Comparison of ENCODE assay signal across 29 cellular contexts in the genomic region with DNA sequence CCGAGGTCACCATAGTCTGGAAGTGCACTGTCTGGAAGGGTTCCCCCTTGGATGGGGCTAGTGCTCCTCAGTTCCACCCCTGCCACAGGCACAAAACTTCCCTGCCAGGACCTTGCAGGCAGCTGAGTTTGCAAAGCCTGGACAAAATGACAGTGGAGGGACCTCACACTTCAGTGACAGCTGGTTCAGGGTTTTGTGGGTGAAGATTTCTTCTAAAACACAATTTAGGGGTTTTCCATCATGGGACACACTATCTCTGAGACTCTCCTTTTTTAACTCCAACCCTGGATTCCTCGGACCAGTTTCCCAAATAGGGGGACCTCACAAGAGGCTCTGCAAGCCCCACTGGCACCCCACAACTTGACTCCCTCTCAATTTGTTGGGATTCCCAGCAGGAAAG. TPM values are rescaled to one million over a fixed set of nuclear protein-coding genes. Genes with fewer than 3 reads are reported as not detected.
DNase-seq lines count a peak whose midpoint lies in the region; ATAC-seq, FAIRE-seq and TF ChIP-seq lines count a peak whose summit lies in the region.
"Had no signal": no experiment of that assay in that cellular context is flagged by ENCODE, and none has a peak within 500 bp of the region (broad histone marks: within the 10 kb centered on the region; RNA-seq: fewer than 3 reads in every experiment).

No MANE protein-coding gene starts in this region.

- no peaks in the 10 kb centered on the region for H4K20me1 ChIP-seq in BLaER1 treated with 17β-estradiol and CSF1 and Interleukin-3, amounts not matched to agents 10 nM and 100 nM

- H3K9ac ChIP-seq in BLaER1 treated with 17β-estradiol and CSF1 and Interleukin-3, amounts not matched to agents 10 nM and 100 nM = 0 out of 22 replicates have a peak overlapping the region, but pooled peaks of 1 of the 11 experiments have one; percentile 32

- DNase-seq in GM12891 (ENCODE audit: insufficient read length, low spot score) (no peak), HTR-8/SVneo (ENCODE audit: insufficient read length, low spot score) (no peak), cerebellum (ENCODE audit: low spot score) (no peak)
- DNase-seq: Caco-2; CD8-positive, alpha-beta T cell; HCEC 1CT; IMR-90; KG1; MG63; NCI-H1105 treated with DMSO at 0.1 percent for 48 hours; NCI-H146; NCI-H1930; NCI-H2107; NCI-H524; NCI-H774; NK-92 treated with Interleukin-12 subunit alpha and Interleukin-12 subunit beta, amount 100 ng/mL, for 24 hours; SHP77 treated with DMSO at 0.1 percent for 48 hours; T-helper 1 cell had no signal

- ATAC-seq in HG03432 (IDR thresholded peaks at IDR 0.05; ENCODE audit: unreplicated experiment) (no peak), GM21825 (IDR thresholded peaks at IDR 0.05; ENCODE audit: unreplicated experiment) (no peak)
- no peak for ATAC-seq in activated CD4-positive, CD25-positive, alpha-beta regulatory T cell treated with anti-CD3 and anti-CD28 coated beads, Interleukin-2, amount 50 U/mL, for 24 hours
- ATAC-seq: CD8-positive, alpha-beta T cell; Panc1 had no signal

- no peak overlapping the region for H3K4me3 Mint-ChIP-seq in dendritic cell treated with granulocyte-macrophage colony-stimulating factor and Interleukin-4, amounts not matched to agents 40 ng/mL and 50 ng/mL, for 4 days
- H3K4me3 Mint-ChIP-seq: CD8-positive, alpha-beta T cell had no signal

- H3K4me1 ChIP-seq in BLaER1 treated with 17β-estradiol and CSF1 and Interleukin-3, amounts not matched to agents 10 nM and 100 nM = peaks cover 50 to 85% (median 60%) of the 10 kb centered on the region in 10 experiments
- H3K4me1 ChIP-seq: Caco-2 had no signal

- H3K9me3 ChIP-seq in BLaER1 treated with 17β-estradiol and CSF1 and Interleukin-3, amounts not matched to agents 10 nM and 100 nM (replicated peaks in 1 of 11) = no peaks in the 10 kb centered on the region
- H3K9me3 ChIP-seq: Caco-2, MG63 had no signal

- H3K4me1 Mint-ChIP-seq in dendritic cell treated with granulocyte-macrophage colony-stimulating factor and Interleukin-4, amounts not matched to agents 40 ng/mL and 50 ng/mL, for 4 days (ENCODE audit: low read depth) = peaks cover 69% of the 10 kb centered on the region

- no peaks in the 10 kb centered on the region for H3K9me3 Mint-ChIP-seq in dendritic cell treated with granulocyte-macrophage colony-stimulating factor and Interleukin-4, amounts not matched to agents 40 ng/mL and 50 ng/mL, for 4 days
- H3K9me3 Mint-ChIP-seq: CD8-positive, alpha-beta T cell had no signal

- no peaks in the 10 kb centered on the region for H3K36me3 ChIP-seq in BLaER1 treated with 17β-estradiol and CSF1 and Interleukin-3, amounts not matched to agents 10 nM and 100 nM
- H3K36me3 ChIP-seq: MG63 had no signal

- no peak overlapping the region for H3K27ac ChIP-seq in BLaER1 treated with 17β-estradiol and CSF1 and Interleukin-3, amounts not matched to agents 10 nM and 100 nM
- H3K27ac ChIP-seq: C4-2B, RWPE1 had no signal

- H3K36me3 Mint-ChIP-seq in dendritic cell treated with granulocyte-macrophage colony-stimulating factor and Interleukin-4, amounts not matched to agents 40 ng/mL and 50 ng/mL, for 4 days (ENCODE audit: low read depth) = no peaks in the 10 kb centered on the region
- H3K36me3 Mint-ChIP-seq: CD8-positive, alpha-beta T cell had no signal

- no peak overlapping the region for H3K4me3 ChIP-seq in BLaER1 treated with 17β-estradiol and CSF1 and Interleukin-3, amounts not matched to agents 10 nM and 100 nM
- H3K4me3 ChIP-seq: MG63 had no signal

- intact Hi-C loops in dendritic cell treated with granulocyte-macrophage colony-stimulating factor and Interleukin-4, amounts not matched to agents 40 ng/mL and 50 ng/mL, for 4 days (cut with micrococcal nuclease) = no loop called here

- H3K27me3 ChIP-seq in BLaER1 treated with 17β-estradiol and CSF1 and Interleukin-3, amounts not matched to agents 10 nM and 100 nM = no peaks in the 10 kb centered on the region
- H3K27me3 ChIP-seq: MG63 had no signal

- peak overlapping the region; percentile 27 for H3K27ac Mint-ChIP-seq in dendritic cell treated with granulocyte-macrophage colony-stimulating factor and Interleukin-4, amounts not matched to agents 40 ng/mL and 50 ng/mL, for 4 days
- H3K27ac Mint-ChIP-seq: CD8-positive, alpha-beta T cell had no signal

- peak; percentile 66 for FAIRE-seq in GM12891 (lab: Jason Lieb, UNC)
- FAIRE-seq in HTR-8/SVneo (lab: Jason Lieb, UNC) = peak; percentile 16
- FAIRE-seq: A204.1, G401.6, H1 had no signal

- peak overlapping the region in 7 of 11 experiments; percentile 23 to 89 (median 59); a peak in 8 of 22 replicates for H3K4me2 ChIP-seq in BLaER1 treated with 17β-estradiol and CSF1 and Interleukin-3, amounts not matched to agents 10 nM and 100 nM

- H3K27me3 Mint-ChIP-seq in dendritic cell treated with granulocyte-macrophage colony-stimulating factor and Interleukin-4, amounts not matched to agents 40 ng/mL and 50 ng/mL, for 4 days = no peaks in the 10 kb centered on the region

- no peak for TF ChIP-seq POLR2A in GM12891 (IDR thresholded peaks at IDR 0.05; ENCODE audit: low read depth, low read length)

TF ChIP-seq in GM12891, 5 proteins besides CTCF, POLR2A, EP300 and RAD21:
- TF ChIP-seq TAF1 (IDR thresholded peaks at IDR 0.05; ENCODE audit: low read depth, low read length) (no peak), SPI1 (IDR thresholded peaks at IDR 0.05; ENCODE audit: low read depth, low read length) (no peak), PAX5 (IDR thresholded peaks at IDR 0.05; ENCODE audit: insufficient read depth, low read length, severe bottlenecking) (no peak), POU2F2 (IDR thresholded peaks at IDR 0.05; ENCODE audit: low read depth, low read length) (no peak), POLR2AphosphoS5 (IDR thresholded peaks at IDR 0.05; ENCODE audit: low read depth, low read length) (no peak)

RNA-seq across cellular contexts. Expression of gene PREX1, which starts 33.6 kb away (rescaled TPM):
- polyA plus RNA-seq in GM12891 (2012; ENCODE audit: low read depth, missing spikeins) = 54.9 TPM
- 55.3 TPM for total RNA-seq in cerebellum
